1 cellular context compared by ENCODE assay signal in the genomic region with DNA sequence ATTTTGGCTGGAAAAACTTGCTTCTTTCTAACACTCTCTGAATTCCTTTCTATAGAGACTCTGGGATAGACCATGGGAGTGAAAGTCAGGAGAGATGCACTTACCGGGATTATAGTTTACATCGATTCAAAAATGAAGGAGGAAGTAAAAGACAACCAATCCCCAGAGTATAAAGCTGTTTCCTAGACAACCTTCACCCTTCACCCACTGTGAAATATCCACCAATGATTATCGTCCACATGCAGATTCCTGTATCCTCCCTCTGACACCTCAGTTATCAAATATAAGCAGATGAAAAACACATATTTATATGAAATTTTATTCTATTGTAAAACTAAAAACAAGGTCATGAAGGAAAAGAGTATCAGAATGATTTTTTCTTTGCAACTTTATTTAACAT.
TF ChIP-seq lines count a peak whose summit lies in the region.

No MANE protein-coding gene starts in this region.

TF ChIP-seq in H1, 55 proteins besides CTCF, POLR2A, EP300 and RAD21:
- no peak for TF ChIP-seq YY1 (IDR thresholded peaks at IDR 0.05; ENCODE audit: low read depth, low read length)
- no peak for TF ChIP-seq SIN3A (conservative IDR thresholded peaks at IDR 0.05 in 1 of 2, IDR thresholded peaks at IDR 0.05 in 1 of 2; ENCODE audit: low read depth in 1 of 2, low read length in 2 of 2)
- no peak for TF ChIP-seq SP4 (IDR thresholded peaks at IDR 0.05; ENCODE audit: low read length)
- no peak for TF ChIP-seq BRCA1 (IDR thresholded peaks at IDR 0.05; ENCODE audit: low read depth, low read length)
- TF ChIP-seq JUND (IDR thresholded peaks at IDR 0.05; ENCODE audit: low read length), result no peak
- TF ChIP-seq, protein P1, sequence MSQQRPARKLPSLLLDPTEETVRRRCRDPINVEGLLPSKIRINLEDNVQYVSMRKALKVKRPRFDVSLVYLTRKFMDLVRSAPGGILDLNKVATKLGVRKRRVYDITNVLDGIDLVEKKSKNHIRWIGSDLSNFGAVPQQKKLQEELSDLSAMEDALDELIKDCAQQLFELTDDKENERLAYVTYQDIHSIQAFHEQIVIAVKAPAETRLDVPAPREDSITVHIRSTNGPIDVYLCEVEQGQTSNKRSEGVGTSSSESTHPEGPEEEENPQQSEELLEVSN (IDR thresholded peaks at IDR 0.05), result no peak
- TF ChIP-seq POU5F1 (IDR thresholded peaks at IDR 0.05; ENCODE audit: low read depth, low read length), result no peak
- TF ChIP-seq SP2 (IDR thresholded peaks at IDR 0.05; ENCODE audit: low read length), result no peak
- no peak for TF ChIP-seq ZNF274 (IDR thresholded peaks at IDR 0.05; ENCODE audit: borderline replicate concordance, extremely low read depth, low read length)
- TF ChIP-seq EZH2 (IDR thresholded peaks at IDR 0.05; ENCODE audit: low read depth, low read length, severe bottlenecking), result no peak
- TF ChIP-seq TAF1 (IDR thresholded peaks at IDR 0.05; ENCODE audit: low read depth, low read length), result no peak
- TF ChIP-seq MAX (IDR thresholded peaks at IDR 0.05), result no peak
- TF ChIP-seq KDM1A (IDR thresholded peaks at IDR 0.05; ENCODE audit: borderline replicate concordance, low read length), result no peak
- no peak for TF ChIP-seq CHD1 (IDR thresholded peaks at IDR 0.05; ENCODE audit: low read depth, low read length)
- TF ChIP-seq FOSL1 (IDR thresholded peaks at IDR 0.05; ENCODE audit: insufficient read depth, low read depth, low read length), result no peak
TF ChIP-seq in H1: peak in this region for 0.
